34 cellular contexts compared by ENCODE assay signal in genomic region chr7:63113713-63114285, GRCh38.
"Had no signal": no experiment of that assay in that cellular context is flagged by ENCODE, and none has a peak within 500 bp of the region (broad histone marks: within the 10 kb centered on the region; RNA-seq: fewer than 3 reads in every experiment).

No MANE protein-coding gene starts in this region.

- H3K4me3 ChIP-seq: body of pancreas, coronary artery, dorsolateral prefrontal cortex, esophagus muscularis mucosa, gastrocnemius medialis had no signal

- H3K27ac ChIP-seq: body of pancreas, coronary artery, dorsolateral prefrontal cortex, esophagus muscularis mucosa, foreskin keratinocyte, gastrocnemius medialis, WERI-Rb-1 had no signal

- H3K36me3 ChIP-seq: esophagus muscularis mucosa, gastrocnemius medialis, WERI-Rb-1 had no signal

- H3K4me3 Mint-ChIP-seq: activated B cell treated with CpG ODN at 0.5 μM for 24 hours; activated CD4-positive, alpha-beta memory T cell treated with anti-CD3 and anti-CD28 coated beads for 36 hours; activated CD8-positive, alpha-beta memory T cell treated with anti-CD3 and anti-CD28 coated beads, Interleukin-2, amount 10 ng/mL, durations not matched to agents 7 days and 5 days; activated CD8-positive, alpha-beta T cell treated with anti-CD3 and anti-CD28 coated beads, Interleukin-2, amount 10 ng/mL, durations not matched to agents 7 days and 5 days; activated naive CD8-positive, alpha-beta T cell; activated T-helper 17 cell treated with anti-CD3 and anti-CD28 coated beads, Interleukin-2, amount 50 U/mL, for 72 hours; dendritic cell treated with granulocyte-macrophage colony-stimulating factor and Interleukin-4, amounts not matched to agents 40 ng/mL and 50 ng/mL, for 4 days; endodermal cell; T-helper 17 cell; T-helper 2 cell treated with Interferon-gamma antibody and Interleukin-4, amounts not matched to agents 5 μg/mL and 100 μg/mL, for 36 hours had no signal

- DNase-seq: activated B cell treated with CpG ODN at 0.5 μM for 24 hours; activated CD4-positive, alpha-beta memory T cell treated with anti-CD3 and anti-CD28 coated beads for 36 hours; activated CD4-positive, alpha-beta T cell treated with anti-CD3 and anti-CD28 coated beads for 48 hours; activated CD8-positive, alpha-beta memory T cell treated with anti-CD3 and anti-CD28 coated beads, Interleukin-2, amount 10 ng/mL, durations not matched to agents 7 days and 5 days; activated CD8-positive, alpha-beta memory T cell treated with anti-CD3 and anti-CD28 coated beads, Interleukin-2, amount 50 U/mL, for 4 hours; activated CD8-positive, alpha-beta T cell treated with anti-CD3 and anti-CD28 coated beads, Interleukin-2, amount 10 ng/mL, durations not matched to agents 7 days and 5 days; activated effector memory CD4-positive, alpha-beta T cell treated with Interleukin-2 at 50 U/mL for 16 hours; activated gamma-delta T cell treated with Interleukin-2 at 50 U/mL for 16 hours; activated naive CD4-positive, alpha-beta T cell treated with anti-CD3 and anti-CD28 coated beads, Interleukin-2, amount 50 U/mL, for 16 hours; activated naive CD4-positive, alpha-beta T cell treated with Interleukin-2 at 50 U/mL for 16 hours; activated T-cell treated with anti-CD3 and anti-CD28 coated beads, Interleukin-2, amount 50 U/mL, for 1 hour; amniotic stem cell; anterior cingulate cortex; body of pancreas; caudate nucleus; cerebellar nuclear complex; effector memory CD4-positive, alpha-beta T cell; endodermal cell; erythroblast; foreskin keratinocyte; gastrocnemius medialis; glutamatergic neuron; T-helper 1 cell; T-helper 17 cell; T1000; WERI-Rb-1 had no signal

- H3K27me3 Mint-ChIP-seq: activated B cell treated with CpG ODN at 0.5 μM for 24 hours; activated CD4-positive, alpha-beta memory T cell treated with anti-CD3 and anti-CD28 coated beads for 36 hours; activated CD8-positive, alpha-beta memory T cell treated with anti-CD3 and anti-CD28 coated beads, Interleukin-2, amount 10 ng/mL, durations not matched to agents 7 days and 5 days; activated naive CD8-positive, alpha-beta T cell; activated T-helper 17 cell treated with anti-CD3 and anti-CD28 coated beads, Interleukin-2, amount 50 U/mL, for 72 hours; dendritic cell treated with granulocyte-macrophage colony-stimulating factor and Interleukin-4, amounts not matched to agents 40 ng/mL and 50 ng/mL, for 4 days; T-helper 17 cell had no signal

- H3K27ac Mint-ChIP-seq: activated B cell treated with CpG ODN at 0.5 μM for 24 hours; activated CD4-positive, alpha-beta memory T cell treated with anti-CD3 and anti-CD28 coated beads for 36 hours; activated CD8-positive, alpha-beta memory T cell treated with anti-CD3 and anti-CD28 coated beads, Interleukin-2, amount 10 ng/mL, durations not matched to agents 7 days and 5 days; activated CD8-positive, alpha-beta T cell treated with anti-CD3 and anti-CD28 coated beads, Interleukin-2, amount 10 ng/mL, durations not matched to agents 7 days and 5 days; activated naive CD8-positive, alpha-beta T cell; activated T-helper 17 cell treated with anti-CD3 and anti-CD28 coated beads, Interleukin-2, amount 50 U/mL, for 72 hours; dendritic cell treated with granulocyte-macrophage colony-stimulating factor and Interleukin-4, amounts not matched to agents 40 ng/mL and 50 ng/mL, for 4 days; endodermal cell; T-helper 17 cell; T-helper 2 cell treated with Interferon-gamma antibody and Interleukin-4, amounts not matched to agents 5 μg/mL and 100 μg/mL, for 36 hours had no signal

- H3K9me3 ChIP-seq: gastrocnemius medialis had no signal

- H3K4me1 ChIP-seq: body of pancreas, esophagus muscularis mucosa, foreskin keratinocyte, gastrocnemius medialis had no signal

- H3K36me3 Mint-ChIP-seq: activated CD4-positive, alpha-beta memory T cell treated with anti-CD3 and anti-CD28 coated beads for 36 hours; activated CD8-positive, alpha-beta memory T cell treated with anti-CD3 and anti-CD28 coated beads, Interleukin-2, amount 10 ng/mL, durations not matched to agents 7 days and 5 days had no signal

- ATAC-seq: activated CD4-positive, CD25-positive, alpha-beta regulatory T cell treated with anti-CD3 and anti-CD28 coated beads, Interleukin-2, amount 50 U/mL, for 24 hours; activated CD8-positive, alpha-beta memory T cell treated with anti-CD3 and anti-CD28 coated beads, Interleukin-2, amount 10 ng/mL, durations not matched to agents 7 days and 5 days; activated CD8-positive, alpha-beta T cell treated with anti-CD3 and anti-CD28 coated beads, Interleukin-2, amount 10 ng/mL, durations not matched to agents 7 days and 5 days; activated T-helper 17 cell treated with anti-CD3 and anti-CD28 coated beads, Interleukin-2, amount 50 U/mL, for 72 hours; body of pancreas; foreskin keratinocyte; gastrocnemius medialis; T-helper 17 cell had no signal

- H3K4me1 Mint-ChIP-seq: activated B cell treated with CpG ODN at 0.5 μM for 24 hours; activated CD8-positive, alpha-beta memory T cell treated with anti-CD3 and anti-CD28 coated beads, Interleukin-2, amount 10 ng/mL, durations not matched to agents 7 days and 5 days; activated T-helper 17 cell treated with anti-CD3 and anti-CD28 coated beads, Interleukin-2, amount 50 U/mL, for 72 hours; endodermal cell; T-helper 17 cell had no signal

- H3K27me3 ChIP-seq: body of pancreas, foreskin keratinocyte, gastrocnemius medialis had no signal
